ENCODE assay signal across 28 cellular contexts in genomic region chr6:16020259-16020658, GRCh38.
"Had no signal": no experiment of that assay in that cellular context is flagged by ENCODE, and none has a peak within 500 bp of the region (broad histone marks: within the 10 kb centered on the region; RNA-seq: fewer than 3 reads in every experiment).

No MANE protein-coding gene starts in this region.

- H3K36me3 ChIP-seq: neural progenitor cell, ovary, spleen, suprapubic skin, tibial artery, transverse colon, vagina had no signal

- H3K9me3 ChIP-seq: ovary, psoas muscle, spleen, suprapubic skin, testis, transverse colon, vagina had no signal

- H3K4me2 ChIP-seq: neural progenitor cell, smooth muscle cell had no signal

- H3K4me3 ChIP-seq: neural progenitor cell, ovary, psoas muscle, skin epidermis, smooth muscle cell, spleen, suprapubic skin, testis, tibial artery, transverse colon, vagina had no signal

- FAIRE-seq: urothelium cell line had no signal

- H3K27ac ChIP-seq: neural progenitor cell, ovary, parathyroid adenoma, psoas muscle, skin epidermis, spleen, suprapubic skin, testis, tibial artery, transverse colon, vagina had no signal

- DNase-seq: natural killer cell; occipital lobe; ovary; posterior cingulate gyrus; psoas muscle; right cardiac atrium; spleen; stimulated activated CD4-positive, alpha-beta T cell treated with anti-CD3 and anti-CD28 coated beads, Interleukin-12 subunit alpha, Interleukin-12 subunit beta, amount 100 ng/mL, for 4 hours; stimulated activated CD4-positive, alpha-beta T cell treated with anti-CD3 and anti-CD28 coated beads, Interleukin-1b, Interleukin-23, amount 100 ng/mL, for 48 hours; stimulated activated CD4-positive, alpha-beta T cell treated with anti-CD3 and anti-CD28 coated beads, Interleukin-4, amount 100 ng/mL, for 1 hour; stimulated activated CD4-positive, alpha-beta T cell treated with anti-CD3 and anti-CD28 coated beads, Interleukin-4, amount 100 ng/mL, for 4 hours; stimulated activated CD8-positive, alpha-beta memory T cell treated with anti-CD3 and anti-CD28 coated beads, Interleukin-4, amount 100 ng/mL, for 48 hours; stimulated activated naive CD4-positive, alpha-beta T cell; stimulated activated naive CD8-positive, alpha-beta T cell treated with anti-CD3 and anti-CD28 coated beads, Interleukin-15, amount 100 ng/mL, for 72 hours; stimulated activated naive CD8-positive, alpha-beta T cell treated with anti-CD3 and anti-CD28 coated beads, Interleukin-15, Interleukin-2, amounts not matched to agents 100 U/mL and 50 U/mL, for 24 hours; substantia nigra; testis; tibial artery; transverse colon had no signal

- H3K27me3 ChIP-seq: neural progenitor cell, ovary, spleen, suprapubic skin, testis, tibial artery, transverse colon, vagina had no signal

- H2AFZ ChIP-seq: neural progenitor cell, parathyroid adenoma had no signal

- H3K9ac ChIP-seq: neural progenitor cell, parathyroid adenoma had no signal

- H3K4me1 ChIP-seq: neural progenitor cell, parathyroid adenoma, psoas muscle, spleen, suprapubic skin, testis, tibial artery, transverse colon, vagina had no signal

- H3K79me2 ChIP-seq: parathyroid adenoma had no signal

- ATAC-seq: natural killer cell; psoas muscle; right cardiac atrium; sciatic nerve; stimulated activated memory B cell treated with anti-CD40 and anti-IgM and Interleukin-4, amounts not matched to agents 10 μg/mL and 1 μg/mL and 100 μg/mL, for 72 hours; stimulated activated naive CD8-positive, alpha-beta T cell treated with anti-CD3 and anti-CD28 coated beads, Interleukin-15, amount 100 ng/mL, for 72 hours; stimulated activated naive CD8-positive, alpha-beta T cell treated with anti-CD3 and anti-CD28 coated beads, Interleukin-15, Interleukin-2, amounts not matched to agents 100 U/mL and 50 U/mL, for 24 hours had no signal
